ENCODE assay signal across 30 cellular contexts in genomic region chr15:84081391-84082168, GRCh38.
DNase-seq lines count a peak whose midpoint lies in the region; ATAC-seq and TF ChIP-seq lines count a peak whose summit lies in the region.
"Had no signal": no experiment of that assay in that cellular context is flagged by ENCODE, and none has a peak within 500 bp of the region (broad histone marks: within the 10 kb centered on the region; RNA-seq: fewer than 3 reads in every experiment).

No MANE protein-coding gene starts in this region.

- peaks cover 18% of the 10 kb centered on the region for H3K4me1 Mint-ChIP-seq in neural crest cell
- H3K4me1 Mint-ChIP-seq in H9, result peaks cover 8 to 10% of the 10 kb centered on the region in 2 experiments

- no peaks in the 10 kb centered on the region for H3K79me2 ChIP-seq in H9 (ENCODE audit: insufficient read depth, low read length)

- H2BK15ac ChIP-seq in H9 (ENCODE audit: low read depth, low read length), result no peak overlapping the region

- no peaks in the 10 kb centered on the region for H3K27me3 ChIP-seq in RWPE2 (ENCODE audit: insufficient read depth, poor library complexity, severe bottlenecking)
- H3K27me3 ChIP-seq in dorsolateral prefrontal cortex, result peaks cover 0 to 20% (median 0%) of the 10 kb centered on the region in 45 donors
- no peaks in the 10 kb centered on the region for H3K27me3 ChIP-seq in HAP-1 (ENCODE audit: low read depth)
- H3K27me3 ChIP-seq in H9 (ENCODE audit: insufficient read depth, low read length), result no peaks in the 10 kb centered on the region
- H3K27me3 ChIP-seq: brain microvascular endothelial cell, testis had no signal

- no peak overlapping the region for H3T11ph ChIP-seq in H9 (ENCODE audit: low read length)

- H3K4me1 ChIP-seq in RWPE2 (ENCODE audit: insufficient read depth, poor library complexity, severe bottlenecking) (peaks cover 27% of the 10 kb centered on the region), HAP-1 (peaks cover 4% of the 10 kb centered on the region; the same call in 1 of the 2 replicates), H9 (ENCODE audit: insufficient read depth, low read length) (no peaks in the 10 kb centered on the region)
- H3K4me1 ChIP-seq: testis, uterus had no signal

- no peak overlapping the region for H3K4me2 ChIP-seq in H9 (ENCODE audit: insufficient read depth, insufficient read length, low read length)
- H3K4me2 ChIP-seq: PC-9 had no signal

- H3K27ac Mint-ChIP-seq in neural crest cell (ENCODE audit: unreplicated experiment), result no peak overlapping the region
- H3K27ac Mint-ChIP-seq in H9, result no peak overlapping the region
- H3K27ac Mint-ChIP-seq: activated CD4-positive, alpha-beta memory T cell treated with anti-CD3 and anti-CD28 coated beads, Interleukin-2, amount 10 ng/mL, durations not matched to agents 7 days and 5 days; CD4-positive, alpha-beta T cell; immature natural killer cell; T-helper 2 cell treated with Interferon-gamma antibody and Interleukin-4, amounts not matched to agents 5 μg/mL and 100 μg/mL, for 36 hours had no signal

- H4K20me1 ChIP-seq in H9 (ENCODE audit: control insufficient read depth, insufficient read depth, insufficient read length), result no peaks in the 10 kb centered on the region

- WGBS in H9 (ENCODE audit: extremely low coverage, insufficient read length, low lambda C conversion rate), result no CpG with 5 or more reads among the region's 16 CpGs

- H2BK120ac ChIP-seq in H9 (ENCODE audit: low read depth, low read length, poor library complexity, severe bottlenecking), result no peak overlapping the region

- H2AFZ ChIP-seq in H9 (ENCODE audit: low read length), result no peak overlapping the region
- H2AFZ ChIP-seq: PC-9 had no signal

- no peak overlapping the region for H3K56ac ChIP-seq in H9 (ENCODE audit: insufficient read length, low read depth, low read length)

- intact Hi-C loops in dorsolateral prefrontal cortex (cut with DNase I), result no loop called here

- H3K4me3 Mint-ChIP-seq in neural crest cell (peak overlapping the region; percentile 94), H9 (no peak overlapping the region)

- H3K4me3 ChIP-seq in RWPE2 (ENCODE audit: severe bottlenecking) (no peak overlapping the region), dorsolateral prefrontal cortex (peak overlapping the region in 31 of 59 donors; percentile 0 to 73 (median 63)), HAP-1 (no peak overlapping the region)
- H3K4me3 ChIP-seq: left ventricle myocardium inferior, PC-9, smooth muscle cell, testis, uterus had no signal

- H3K4ac ChIP-seq in H9 (ENCODE audit: low read depth, low read length), result no peak overlapping the region

- no peak overlapping the region for H3K18ac ChIP-seq in H9 (ENCODE audit: insufficient read length, low read depth, low read length)

- H2AK5ac ChIP-seq in H9 (ENCODE audit: insufficient read length, low read length), result no peak overlapping the region

- no peak overlapping the region for H4K91ac ChIP-seq in H9 (ENCODE audit: insufficient read length, low read depth, low read length)

- H3K23ac ChIP-seq in H9 (ENCODE audit: insufficient read length, low read depth, low read length), result no peak overlapping the region

- no peak overlapping the region for H2BK12ac ChIP-seq in H9 (ENCODE audit: insufficient read length, low read depth, low read length)

- no peak overlapping the region for H3K14ac ChIP-seq in H9 (ENCODE audit: insufficient read depth, low read length)

- H3K27me3 Mint-ChIP-seq in neural crest cell (ENCODE audit: low read depth) (peaks cover 20% of the 10 kb centered on the region), H9 (ENCODE audit: low read depth) (peaks cover 57% of the 10 kb centered on the region)

- in situ Hi-C loops in HAP-1 (cut with MboI; ENCODE audit: low sequenced_read_pairs) (no loop called here), KBM-7 (cut with MboI; ENCODE audit: low pct_unique_long_range_greater_than_20kb, low sequenced_read_pairs) (no loop called here)

- H3K36me3 ChIP-seq in RWPE2 (ENCODE audit: low read depth) (no peaks in the 10 kb centered on the region), HAP-1 (replicated peaks) (no peaks in the 10 kb centered on the region)
- H3K36me3 ChIP-seq: brain microvascular endothelial cell, left ventricle myocardium inferior, neutrophil, uterus had no signal

- peak; percentile 25 for DNase-seq in HT1080 (ENCODE audit: low read depth)
- DNase-seq in RWPE2 (ENCODE audit: low spot score), result no peak
- DNase-seq in dorsolateral prefrontal cortex, result no peak
- DNase-seq in neural crest cell (ENCODE audit: low read depth, low spot score), result no peak
- no peak for DNase-seq in UCSD-AML1 (lab: John Stamatoyannopoulos, UW; ENCODE audit: unreplicated experiment)
- DNase-seq in HAP-1 (ENCODE audit: low spot score in 2 of 2), result no peak
- no peak for DNase-seq in H9
- no peak for DNase-seq in KBM-7
- DNase-seq: activated CD4-positive, alpha-beta memory T cell treated with anti-CD3 and anti-CD28 coated beads, Interleukin-2, amount 10 ng/mL, durations not matched to agents 7 days and 5 days; activated CD8-positive, alpha-beta memory T cell treated with anti-CD3 and anti-CD28 coated beads, Interleukin-2, amount 50 U/mL, for 4 hours; activated naive CD4-positive, alpha-beta T cell treated with Interleukin-2 at 50 U/mL for 16 hours; CD4-positive, alpha-beta T cell; DMS 273 treated with DMSO at 0.1 percent for 48 hours; effector CD4-positive, alpha-beta T cell; immature natural killer cell; left ventricle myocardium inferior; mesendoderm; NCI-H1930; NCI-H526; NK-92 treated with Interleukin-12 subunit alpha and Interleukin-12 subunit beta, amount 100 ng/mL, for 24 hours; PC-9; SHP77 treated with DMSO at 0.1 percent for 48 hours; stimulated activated CD4-positive, alpha-beta T cell treated with anti-CD3 and anti-CD28 coated beads, Interleukin-1b, Interleukin-23, amount 100 ng/mL, for 48 hours; uterus had no signal

- H2BK20ac ChIP-seq in H9 (ENCODE audit: low read depth, low read length, poor library complexity, severe bottlenecking), result no peak overlapping the region

- H3K9me3 ChIP-seq in RWPE2 (ENCODE audit: severe bottlenecking), result peaks cover 2% of the 10 kb centered on the region
- H3K9me3 ChIP-seq in HAP-1, result no peaks in the 10 kb centered on the region
- no peaks in the 10 kb centered on the region for H3K9me3 ChIP-seq in H9 (ENCODE audit: control insufficient read depth, low read depth, low read length)
- H3K9me3 ChIP-seq: neutrophil, testis, uterus had no signal

- TF ChIP-seq CTCF in RWPE2 (IDR thresholded peaks at IDR 0.05; ENCODE audit: poor library complexity, severe bottlenecking) (no peak), dorsolateral prefrontal cortex (IDR thresholded peaks at IDR 0.05 in 54 of 56, conservative IDR thresholded peaks at IDR 0.05 in 2 of 56; ENCODE audit: low read depth in 1 of 56, partially characterized antibody in 56 of 56) (no peak), neural crest cell (conservative IDR thresholded peaks at IDR 0.05) (no peak), H9 (conservative IDR thresholded peaks at IDR 0.05) (no peak)

- H3K27ac ChIP-seq in RWPE2 (ENCODE audit: poor library complexity, severe bottlenecking), result peak overlapping the region; percentile 17
- no peak overlapping the region for H3K27ac ChIP-seq in dorsolateral prefrontal cortex
- H3K27ac ChIP-seq in H9 (ENCODE audit: insufficient read length, low read depth, low read length), result no peak overlapping the region
- H3K27ac ChIP-seq: brain microvascular endothelial cell, left ventricle myocardium inferior, neutrophil, PC-9, testis, uterus had no signal

- no peak overlapping the region for H4K5ac ChIP-seq in H9 (ENCODE audit: insufficient read length, low read depth, low read length)

- no peak overlapping the region for H4K8ac ChIP-seq in H9 (replicated peaks; ENCODE audit: insufficient read length, low read depth, low read length)

- peaks cover 11% of the 10 kb centered on the region for H3K36me3 Mint-ChIP-seq in neural crest cell (ENCODE audit: low read depth)
- H3K36me3 Mint-ChIP-seq in H9 (ENCODE audit: insufficient read depth in 1 of 3, low read depth in 3 of 3), result no peaks in the 10 kb centered on the region; a peak in 1 of 7 replicates
- H3K36me3 Mint-ChIP-seq: immature natural killer cell had no signal

- no peaks in the 10 kb centered on the region for H3K9me3 Mint-ChIP-seq in neural crest cell
- H3K9me3 Mint-ChIP-seq in H9, result peaks cover 0 to 2% of the 10 kb centered on the region in 2 experiments; a peak in 1 of 5 replicates
- H3K9me3 Mint-ChIP-seq: activated CD4-positive, alpha-beta memory T cell treated with anti-CD3 and anti-CD28 coated beads, Interleukin-2, amount 10 ng/mL, durations not matched to agents 7 days and 5 days; CD4-positive, alpha-beta T cell; T-helper 2 cell treated with Interferon-gamma antibody and Interleukin-4, amounts not matched to agents 5 μg/mL and 100 μg/mL, for 36 hours had no signal

- H3K23me2 ChIP-seq in H9 (ENCODE audit: insufficient read length, low read depth, low read length, poor library complexity, severe bottlenecking), result peaks cover 10% of the 10 kb centered on the region

- H3K79me1 ChIP-seq in H9 (ENCODE audit: insufficient read depth, low read depth, low read length, poor library complexity, severe bottlenecking), result no peaks in the 10 kb centered on the region

- H2BK5ac ChIP-seq in H9 (ENCODE audit: insufficient read length, low read length), result no peak overlapping the region

- no peak for ATAC-seq in RWPE2 (ENCODE audit: low read depth)
- ATAC-seq: right cardiac atrium had no signal

- no peak overlapping the region for H3K9ac ChIP-seq in H9 (ENCODE audit: extremely low read depth, insufficient read length, low read length)

Comparison
In these comparisons a context has a peak if more than half of its experiments do, and no peak if none do; other contexts are left out.
1. H3K4me3 ChIP-seq: peak in dorsolateral prefrontal cortex (31 of 59); none in RWPE2 (single experiment) and HAP-1 (single experiment).